In the genomic region with DNA sequence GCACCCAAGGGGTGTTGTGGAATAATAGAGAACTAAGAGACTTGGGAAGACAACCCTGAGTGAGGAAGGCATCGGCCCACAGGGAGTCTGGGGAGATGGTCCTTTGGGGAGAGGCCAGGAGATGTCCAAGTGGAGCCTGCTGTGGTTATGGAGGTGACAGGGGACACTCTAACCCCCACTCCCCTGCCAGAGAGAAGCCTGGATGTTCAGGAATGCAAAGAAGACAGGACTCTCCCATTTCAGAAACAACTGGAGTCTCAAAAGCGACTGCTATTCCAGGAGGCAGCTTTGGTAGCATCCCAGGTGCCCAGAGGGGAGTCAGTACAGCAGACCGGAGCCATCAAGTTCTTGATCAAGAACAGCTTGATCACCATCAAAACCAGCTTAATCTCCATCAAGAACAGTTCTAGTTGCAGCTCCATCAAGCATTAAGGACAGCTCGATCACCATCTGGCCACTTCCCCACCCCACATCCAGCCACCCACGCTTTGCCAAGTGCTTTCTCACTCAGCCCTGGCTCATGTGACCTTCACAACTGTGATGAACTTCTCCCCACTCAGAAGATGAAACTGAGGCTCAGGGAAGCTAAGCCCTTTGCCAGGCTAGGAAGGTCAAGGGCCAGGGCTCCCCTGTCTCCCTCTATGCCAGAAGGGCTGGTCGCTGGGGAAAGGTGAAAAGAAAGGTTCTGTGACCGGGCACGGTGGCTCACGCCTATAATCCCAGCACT, we compare ENCODE assay signal across 1 cellular context.
TF ChIP-seq lines count a peak whose summit lies in the region.

No MANE protein-coding gene starts in this region.

TF ChIP-seq in GM23338, 12 proteins besides CTCF, POLR2A, EP300 and RAD21 (continued from another document):
- no peak for TF ChIP-seq CREB1 (CRISPR knock-in tag; IDR thresholded peaks at IDR 0.05; ENCODE audit: low read depth)
- TF ChIP-seq, protein P1, sequence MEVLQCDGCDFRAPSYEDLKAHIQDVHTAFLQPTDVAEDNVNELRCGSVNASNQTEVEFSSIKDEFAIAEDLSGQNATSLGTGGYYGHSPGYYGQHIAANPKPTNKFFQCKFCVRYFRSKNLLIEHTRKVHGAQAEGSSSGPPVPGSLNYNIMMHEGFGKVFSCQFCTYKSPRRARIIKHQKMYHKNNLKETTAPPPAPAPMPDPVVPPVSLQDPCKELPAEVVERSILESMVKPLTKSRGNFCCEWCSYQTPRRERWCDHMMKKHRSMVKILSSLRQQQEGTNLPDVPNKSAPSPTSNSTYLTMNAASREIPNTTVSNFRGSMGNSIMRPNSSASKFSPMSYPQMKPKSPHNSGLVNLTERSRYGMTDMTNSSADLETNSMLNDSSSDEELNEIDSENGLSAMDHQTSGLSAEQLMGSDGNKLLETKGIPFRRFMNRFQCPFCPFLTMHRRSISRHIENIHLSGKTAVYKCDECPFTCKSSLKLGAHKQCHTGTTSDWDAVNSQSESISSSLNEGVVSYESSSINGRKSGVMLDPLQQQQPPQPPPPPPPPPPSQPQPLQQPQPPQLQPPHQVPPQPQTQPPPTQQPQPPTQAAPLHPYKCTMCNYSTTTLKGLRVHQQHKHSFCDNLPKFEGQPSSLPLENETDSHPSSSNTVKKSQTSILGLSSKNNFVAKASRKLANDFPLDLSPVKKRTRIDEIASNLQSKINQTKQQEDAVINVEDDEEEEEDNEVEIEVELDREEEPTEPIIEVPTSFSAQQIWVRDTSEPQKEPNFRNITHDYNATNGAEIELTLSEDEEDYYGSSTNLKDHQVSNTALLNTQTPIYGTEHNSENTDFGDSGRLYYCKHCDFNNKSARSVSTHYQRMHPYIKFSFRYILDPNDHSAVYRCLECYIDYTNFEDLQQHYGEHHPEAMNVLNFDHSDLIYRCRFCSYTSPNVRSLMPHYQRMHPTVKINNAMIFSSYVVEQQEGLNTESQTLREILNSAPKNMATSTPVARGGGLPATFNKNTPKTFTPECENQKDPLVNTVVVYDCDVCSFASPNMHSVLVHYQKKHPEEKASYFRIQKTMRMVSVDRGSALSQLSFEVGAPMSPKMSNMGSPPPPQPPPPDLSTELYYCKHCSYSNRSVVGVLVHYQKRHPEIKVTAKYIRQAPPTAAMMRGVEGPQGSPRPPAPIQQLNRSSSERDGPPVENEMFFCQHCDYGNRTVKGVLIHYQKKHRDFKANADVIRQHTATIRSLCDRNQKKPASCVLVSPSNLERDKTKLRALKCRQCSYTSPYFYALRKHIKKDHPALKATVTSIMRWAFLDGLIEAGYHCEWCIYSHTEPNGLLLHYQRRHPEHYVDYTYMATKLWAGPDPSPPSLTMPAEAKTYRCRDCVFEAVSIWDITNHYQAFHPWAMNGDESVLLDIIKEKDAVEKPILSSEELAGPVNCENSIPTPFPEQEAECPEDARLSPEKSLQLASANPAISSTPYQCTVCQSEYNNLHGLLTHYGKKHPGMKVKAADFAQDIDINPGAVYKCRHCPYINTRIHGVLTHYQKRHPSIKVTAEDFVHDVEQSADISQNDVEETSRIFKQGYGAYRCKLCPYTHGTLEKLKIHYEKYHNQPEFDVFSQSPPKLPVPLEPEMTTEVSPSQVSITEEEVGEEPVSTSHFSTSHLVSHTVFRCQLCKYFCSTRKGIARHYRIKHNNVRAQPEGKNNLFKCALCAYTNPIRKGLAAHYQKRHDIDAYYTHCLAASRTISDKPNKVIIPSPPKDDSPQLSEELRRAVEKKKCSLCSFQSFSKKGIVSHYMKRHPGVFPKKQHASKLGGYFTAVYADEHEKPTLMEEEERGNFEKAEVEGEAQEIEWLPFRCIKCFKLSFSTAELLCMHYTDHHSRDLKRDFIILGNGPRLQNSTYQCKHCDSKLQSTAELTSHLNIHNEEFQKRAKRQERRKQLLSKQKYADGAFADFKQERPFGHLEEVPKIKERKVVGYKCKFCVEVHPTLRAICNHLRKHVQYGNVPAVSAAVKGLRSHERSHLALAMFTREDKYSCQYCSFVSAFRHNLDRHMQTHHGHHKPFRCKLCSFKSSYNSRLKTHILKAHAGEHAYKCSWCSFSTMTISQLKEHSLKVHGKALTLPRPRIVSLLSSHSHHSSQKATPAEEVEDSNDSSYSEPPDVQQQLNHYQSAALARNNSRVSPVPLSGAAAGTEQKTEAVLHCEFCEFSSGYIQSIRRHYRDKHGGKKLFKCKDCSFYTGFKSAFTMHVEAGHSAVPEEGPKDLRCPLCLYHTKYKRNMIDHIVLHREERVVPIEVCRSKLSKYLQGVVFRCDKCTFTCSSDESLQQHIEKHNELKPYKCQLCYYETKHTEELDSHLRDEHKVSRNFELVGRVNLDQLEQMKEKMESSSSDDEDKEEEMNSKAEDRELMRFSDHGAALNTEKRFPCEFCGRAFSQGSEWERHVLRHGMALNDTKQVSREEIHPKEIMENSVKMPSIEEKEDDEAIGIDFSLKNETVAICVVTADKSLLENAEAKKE (CRISPR knock-in tag; IDR thresholded peaks at IDR 0.05) = no peak
- TF ChIP-seq, protein P2, sequence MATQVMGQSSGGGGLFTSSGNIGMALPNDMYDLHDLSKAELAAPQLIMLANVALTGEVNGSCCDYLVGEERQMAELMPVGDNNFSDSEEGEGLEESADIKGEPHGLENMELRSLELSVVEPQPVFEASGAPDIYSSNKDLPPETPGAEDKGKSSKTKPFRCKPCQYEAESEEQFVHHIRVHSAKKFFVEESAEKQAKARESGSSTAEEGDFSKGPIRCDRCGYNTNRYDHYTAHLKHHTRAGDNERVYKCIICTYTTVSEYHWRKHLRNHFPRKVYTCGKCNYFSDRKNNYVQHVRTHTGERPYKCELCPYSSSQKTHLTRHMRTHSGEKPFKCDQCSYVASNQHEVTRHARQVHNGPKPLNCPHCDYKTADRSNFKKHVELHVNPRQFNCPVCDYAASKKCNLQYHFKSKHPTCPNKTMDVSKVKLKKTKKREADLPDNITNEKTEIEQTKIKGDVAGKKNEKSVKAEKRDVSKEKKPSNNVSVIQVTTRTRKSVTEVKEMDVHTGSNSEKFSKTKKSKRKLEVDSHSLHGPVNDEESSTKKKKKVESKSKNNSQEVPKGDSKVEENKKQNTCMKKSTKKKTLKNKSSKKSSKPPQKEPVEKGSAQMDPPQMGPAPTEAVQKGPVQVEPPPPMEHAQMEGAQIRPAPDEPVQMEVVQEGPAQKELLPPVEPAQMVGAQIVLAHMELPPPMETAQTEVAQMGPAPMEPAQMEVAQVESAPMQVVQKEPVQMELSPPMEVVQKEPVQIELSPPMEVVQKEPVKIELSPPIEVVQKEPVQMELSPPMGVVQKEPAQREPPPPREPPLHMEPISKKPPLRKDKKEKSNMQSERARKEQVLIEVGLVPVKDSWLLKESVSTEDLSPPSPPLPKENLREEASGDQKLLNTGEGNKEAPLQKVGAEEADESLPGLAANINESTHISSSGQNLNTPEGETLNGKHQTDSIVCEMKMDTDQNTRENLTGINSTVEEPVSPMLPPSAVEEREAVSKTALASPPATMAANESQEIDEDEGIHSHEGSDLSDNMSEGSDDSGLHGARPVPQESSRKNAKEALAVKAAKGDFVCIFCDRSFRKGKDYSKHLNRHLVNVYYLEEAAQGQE (IDR thresholded peaks at IDR 0.05; ENCODE audit: unreplicated experiment) = no peak
